Comparison of ENCODE assay signal across 28 cellular contexts in the genomic region with DNA sequence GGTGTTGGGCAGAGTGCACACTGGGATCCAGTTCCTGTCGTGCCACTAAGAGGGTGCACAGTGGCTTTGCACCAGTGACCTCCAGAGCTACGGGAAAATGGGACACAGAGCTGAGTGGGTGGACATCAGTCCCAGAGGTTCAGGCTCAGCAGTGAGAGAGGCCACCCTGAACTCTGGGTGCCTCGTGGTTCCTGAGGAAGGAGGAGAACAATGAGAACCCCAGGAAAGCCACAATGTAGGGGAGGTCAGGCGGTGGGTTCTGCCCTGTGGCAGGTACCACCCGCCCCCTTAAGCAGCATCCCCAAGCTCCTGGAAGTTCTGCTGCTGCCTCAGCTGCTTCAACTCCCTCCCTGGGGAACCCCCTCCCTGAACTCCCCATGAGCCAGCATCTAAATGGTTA.
"Had no signal": no experiment of that assay in that cellular context is flagged by ENCODE, and none has a peak within 500 bp of the region (broad histone marks: within the 10 kb centered on the region; RNA-seq: fewer than 3 reads in every experiment).

No MANE protein-coding gene starts in this region.

- H3K27ac Mint-ChIP-seq: activated CD4-positive, alpha-beta memory T cell treated with anti-CD3 and anti-CD28 coated beads for 36 hours; activated CD4-positive, alpha-beta T cell treated with anti-CD3 and anti-CD28 coated beads for 36 hours; activated CD4-positive, alpha-beta T cell treated with anti-CD3 and anti-CD28 coated beads, Interleukin-2, amount 10 ng/mL, durations not matched to agents 24 days and 14 days; activated CD8-positive, alpha-beta memory T cell treated with anti-CD3 and anti-CD28 coated beads, Interleukin-2, amount 10 ng/mL, durations not matched to agents 7 days and 5 days; activated CD8-positive, alpha-beta T cell treated with anti-CD3 and anti-CD28 coated beads, Interleukin-2, amount 10 ng/mL, durations not matched to agents 7 days and 5 days; activated naive CD4-positive, alpha-beta T cell treated with anti-CD3 and anti-CD28 coated beads for 36 hours; activated naive CD4-positive, alpha-beta T cell treated with anti-CD3 and anti-CD28 coated beads, Interleukin-2, amount 50 U/mL, for 24 hours; activated naive CD8-positive, alpha-beta T cell treated with anti-CD3 and anti-CD28 coated beads for 36 hours; activated naive CD8-positive, alpha-beta T cell treated with anti-CD3 and anti-CD28 coated beads, Interleukin-2, amount 50 U/mL, for 24 hours; activated T-helper 1 cell treated with anti-CD3 and anti-CD28 coated beads, Interleukin-12 subunit alpha, Interleukin-12 subunit beta, Interleukin-2, Interleukin-4 antibody, amounts not matched to agents 30 ng/mL and 10 ng/mL and 1 ng/mL, durations not matched to agents 14 hours and 24 hours and 36 hours; activated T-helper 2 cell treated with anti-CD3 and anti-CD28 coated beads, Interferon-gamma antibody, Interleukin-2, Interleukin-4, amounts not matched to agents 10 μg/mL and 5 μg/mL and 100 μg/mL, durations not matched to agents 14 hours and 24 hours and 36 hours; dendritic cell treated with granulocyte-macrophage colony-stimulating factor and Interleukin-4, amounts not matched to agents 40 ng/mL and 50 ng/mL, for 4 days; endodermal cell had no signal

- H3K9me3 Mint-ChIP-seq: activated CD4-positive, alpha-beta memory T cell treated with anti-CD3 and anti-CD28 coated beads for 36 hours; activated CD4-positive, alpha-beta T cell treated with anti-CD3 and anti-CD28 coated beads, Interleukin-2, amount 10 ng/mL, durations not matched to agents 24 days and 14 days; activated naive CD4-positive, alpha-beta T cell treated with anti-CD3 and anti-CD28 coated beads for 36 hours; activated naive CD4-positive, alpha-beta T cell treated with anti-CD3 and anti-CD28 coated beads, Interleukin-2, amount 50 U/mL, for 24 hours; activated naive CD8-positive, alpha-beta T cell treated with anti-CD3 and anti-CD28 coated beads for 36 hours; activated naive CD8-positive, alpha-beta T cell treated with anti-CD3 and anti-CD28 coated beads, Interleukin-2, amount 50 U/mL, for 24 hours; activated T-helper 1 cell treated with anti-CD3 and anti-CD28 coated beads, Interleukin-12 subunit alpha, Interleukin-12 subunit beta, Interleukin-2, Interleukin-4 antibody, amounts not matched to agents 30 ng/mL and 10 ng/mL and 1 ng/mL, durations not matched to agents 14 hours and 24 hours and 36 hours; activated T-helper 2 cell treated with anti-CD3 and anti-CD28 coated beads, Interferon-gamma antibody, Interleukin-2, Interleukin-4, amounts not matched to agents 10 μg/mL and 5 μg/mL and 100 μg/mL, durations not matched to agents 14 hours and 24 hours and 36 hours; dendritic cell treated with granulocyte-macrophage colony-stimulating factor and Interleukin-4, amounts not matched to agents 40 ng/mL and 50 ng/mL, for 4 days had no signal

- H3K27me3 Mint-ChIP-seq: activated CD4-positive, alpha-beta T cell treated with anti-CD3 and anti-CD28 coated beads, Interleukin-2, amount 10 ng/mL, durations not matched to agents 24 days and 14 days; activated CD8-positive, alpha-beta memory T cell treated with anti-CD3 and anti-CD28 coated beads, Interleukin-2, amount 10 ng/mL, durations not matched to agents 7 days and 5 days; dendritic cell treated with granulocyte-macrophage colony-stimulating factor and Interleukin-4, amounts not matched to agents 40 ng/mL and 50 ng/mL, for 4 days had no signal

- H3K36me3 Mint-ChIP-seq: activated CD4-positive, alpha-beta memory T cell treated with anti-CD3 and anti-CD28 coated beads for 36 hours; activated CD8-positive, alpha-beta memory T cell treated with anti-CD3 and anti-CD28 coated beads, Interleukin-2, amount 10 ng/mL, durations not matched to agents 7 days and 5 days; activated naive CD4-positive, alpha-beta T cell treated with anti-CD3 and anti-CD28 coated beads, Interleukin-2, amount 50 U/mL, for 24 hours; activated naive CD8-positive, alpha-beta T cell treated with anti-CD3 and anti-CD28 coated beads for 36 hours had no signal

- H3K27ac ChIP-seq: adrenal gland, body of pancreas, dorsolateral prefrontal cortex had no signal

- H3K27me3 ChIP-seq: adrenal gland, body of pancreas had no signal

- DNase-seq: activated CD4-positive, alpha-beta memory T cell treated with anti-CD3 and anti-CD28 coated beads for 36 hours; activated CD4-positive, alpha-beta T cell treated with anti-CD3 and anti-CD28 coated beads for 36 hours; activated CD4-positive, alpha-beta T cell treated with anti-CD3 and anti-CD28 coated beads, Interleukin-2, amount 10 ng/mL, durations not matched to agents 24 days and 14 days; activated CD4-positive, CD25-positive, alpha-beta regulatory T cell; activated CD4-positive, CD25-positive, alpha-beta regulatory T cell treated with anti-CD3 and anti-CD28 coated beads, Interleukin-2, amount 50 U/mL, for 72 hours; activated CD8-positive, alpha-beta memory T cell treated with anti-CD3 and anti-CD28 coated beads, Interleukin-2, amount 10 ng/mL, durations not matched to agents 7 days and 5 days; activated CD8-positive, alpha-beta memory T cell treated with anti-CD3 and anti-CD28 coated beads, Interleukin-2, amount 50 U/mL, for 4 hours; activated CD8-positive, alpha-beta T cell treated with anti-CD3 and anti-CD28 coated beads, Interleukin-2, amount 10 ng/mL, durations not matched to agents 7 days and 5 days; activated effector memory CD4-positive, alpha-beta T cell treated with anti-CD3 and anti-CD28 coated beads, Interleukin-2, amount 50 U/mL, for 16 hours; activated naive CD4-positive, alpha-beta T cell treated with anti-CD3 and anti-CD28 coated beads for 36 hours; activated naive CD8-positive, alpha-beta T cell treated with anti-CD3 and anti-CD28 coated beads for 36 hours; activated naive CD8-positive, alpha-beta T cell treated with anti-CD3 and anti-CD28 coated beads, Interleukin-2, amount 50 U/mL, for 24 hours; activated T-cell treated with anti-CD3 and anti-CD28 coated beads, Interleukin-2, amount 50 U/mL, for 1 hour; activated T-cell treated with anti-CD3 and anti-CD28 coated beads, Interleukin-2, amount 50 U/mL, for 48 hours; amygdala; body of pancreas; caudate nucleus; dorsolateral prefrontal cortex; effector memory CD4-positive, alpha-beta T cell; endodermal cell; foreskin fibroblast; T-helper 2 cell had no signal

- H3K9me3 ChIP-seq: adrenal gland, body of pancreas had no signal

- H3K4me3 ChIP-seq: adrenal gland, body of pancreas, dorsolateral prefrontal cortex had no signal

- H3K4me3 Mint-ChIP-seq: activated CD4-positive, alpha-beta memory T cell treated with anti-CD3 and anti-CD28 coated beads for 36 hours; activated CD4-positive, alpha-beta T cell treated with anti-CD3 and anti-CD28 coated beads for 36 hours; activated CD4-positive, alpha-beta T cell treated with anti-CD3 and anti-CD28 coated beads, Interleukin-2, amount 10 ng/mL, durations not matched to agents 24 days and 14 days; activated CD8-positive, alpha-beta memory T cell treated with anti-CD3 and anti-CD28 coated beads, Interleukin-2, amount 10 ng/mL, durations not matched to agents 7 days and 5 days; activated CD8-positive, alpha-beta T cell treated with anti-CD3 and anti-CD28 coated beads, Interleukin-2, amount 10 ng/mL, durations not matched to agents 7 days and 5 days; activated naive CD4-positive, alpha-beta T cell treated with anti-CD3 and anti-CD28 coated beads for 36 hours; activated naive CD4-positive, alpha-beta T cell treated with anti-CD3 and anti-CD28 coated beads, Interleukin-2, amount 50 U/mL, for 24 hours; activated naive CD8-positive, alpha-beta T cell treated with anti-CD3 and anti-CD28 coated beads for 36 hours; activated naive CD8-positive, alpha-beta T cell treated with anti-CD3 and anti-CD28 coated beads, Interleukin-2, amount 50 U/mL, for 24 hours; activated T-helper 1 cell treated with anti-CD3 and anti-CD28 coated beads, Interleukin-12 subunit alpha, Interleukin-12 subunit beta, Interleukin-2, Interleukin-4 antibody, amounts not matched to agents 30 ng/mL and 10 ng/mL and 1 ng/mL, durations not matched to agents 14 hours and 24 hours and 36 hours; dendritic cell treated with granulocyte-macrophage colony-stimulating factor and Interleukin-4, amounts not matched to agents 40 ng/mL and 50 ng/mL, for 4 days; endodermal cell had no signal

- H3K4me1 ChIP-seq: adrenal gland had no signal

- ATAC-seq: activated CD4-positive, alpha-beta T cell treated with anti-CD3 and anti-CD28 coated beads for 36 hours; activated CD8-positive, alpha-beta memory T cell treated with anti-CD3 and anti-CD28 coated beads, Interleukin-2, amount 10 ng/mL, durations not matched to agents 7 days and 5 days; activated CD8-positive, alpha-beta T cell treated with anti-CD3 and anti-CD28 coated beads, Interleukin-2, amount 10 ng/mL, durations not matched to agents 7 days and 5 days; activated naive CD8-positive, alpha-beta T cell treated with anti-CD3 and anti-CD28 coated beads, Interleukin-2, amount 50 U/mL, for 24 hours; body of pancreas; esophagus mucosa had no signal

- H3K4me1 Mint-ChIP-seq: activated CD4-positive, alpha-beta T cell treated with anti-CD3 and anti-CD28 coated beads for 36 hours; activated CD4-positive, alpha-beta T cell treated with anti-CD3 and anti-CD28 coated beads, Interleukin-2, amount 10 ng/mL, durations not matched to agents 24 days and 14 days; activated CD8-positive, alpha-beta memory T cell treated with anti-CD3 and anti-CD28 coated beads, Interleukin-2, amount 10 ng/mL, durations not matched to agents 7 days and 5 days; activated naive CD4-positive, alpha-beta T cell treated with anti-CD3 and anti-CD28 coated beads, Interleukin-2, amount 50 U/mL, for 24 hours; activated naive CD8-positive, alpha-beta T cell treated with anti-CD3 and anti-CD28 coated beads for 36 hours; activated naive CD8-positive, alpha-beta T cell treated with anti-CD3 and anti-CD28 coated beads, Interleukin-2, amount 50 U/mL, for 24 hours had no signal

- H3K36me3 ChIP-seq: adrenal gland had no signal
